In genomic region chr4:11904991-11905760, GRCh38 we compare ENCODE assay signal across 26 cellular contexts.
DNase-seq lines count a peak whose midpoint lies in the region; ATAC-seq and TF ChIP-seq lines count a peak whose summit lies in the region.
"Had no signal": no experiment of that assay in that cellular context is flagged by ENCODE, and none has a peak within 500 bp of the region (broad histone marks: within the 10 kb centered on the region; RNA-seq: fewer than 3 reads in every experiment).

No MANE protein-coding gene starts in this region.

- H3K27me3 ChIP-seq in gastroesophageal sphincter (no peaks in the 10 kb centered on the region), left lung (no peaks in the 10 kb centered on the region), spleen (replicated peaks in 1 of 7) (no peaks in the 10 kb centered on the region)
- H3K27me3 ChIP-seq: adrenal gland, BE2C had no signal

- peak in 1 of 2 donors; percentile 24 for DNase-seq in left lung
- no peak for DNase-seq in spleen
- no peak for DNase-seq in activated CD4-positive, alpha-beta T cell treated with anti-CD3 and anti-CD28 coated beads for 1 hour
- no peak for DNase-seq in islet precursor cell
- DNase-seq in ureter (ENCODE audit: low spot score): no peak
- DNase-seq: activated CD4-positive, alpha-beta T cell treated with anti-CD3 and anti-CD28 coated beads, Interleukin-2, amount 10 ng/mL, durations not matched to agents 7 days and 5 days; activated naive CD4-positive, alpha-beta T cell treated with Interleukin-2 at 50 U/mL for 16 hours; activated T-cell treated with anti-CD3 and anti-CD28 coated beads, Interleukin-2, amount 50 U/mL, for 4 hours; BE2C; DMS53; effector CD8-positive, alpha-beta T cell; erythroblast; hypothalamus; immature natural killer cell; NCI-H1092 treated with DMSO at 0.1 percent for 48 hours; NCI-H187 treated with DMSO at 0.1 percent for 48 hours; NCI-H524 treated with DMSO at 0.1 percent for 48 hours; NK-92 treated with Interleukin-12 subunit alpha and Interleukin-12 subunit beta, amount 100 ng/mL, for 24 hours; posterior cingulate gyrus; SIG-M5; stimulated activated naive CD4-positive, alpha-beta T cell treated with Interleukin-2 at 50 U/mL for 16 hours; T-helper 9 cell had no signal

- TF ChIP-seq CTCF in VCaP (conservative IDR thresholded peaks at IDR 0.05): no peak
- no peak for TF ChIP-seq CTCF in gastroesophageal sphincter (IDR thresholded peaks at IDR 0.05)
- TF ChIP-seq CTCF in left lung (IDR thresholded peaks at IDR 0.05): no peak
- no peak for TF ChIP-seq CTCF in spleen (IDR thresholded peaks at IDR 0.05 in 8 of 11, conservative IDR thresholded peaks at IDR 0.05 in 3 of 11)

- H3K4me3 ChIP-seq in gastroesophageal sphincter (no peak overlapping the region), left lung (no peak overlapping the region), spleen (no peak overlapping the region)
- H3K4me3 ChIP-seq: adrenal gland had no signal

- 63 to 77% methylated on average over 2 to 4 of the region's 7 CpGs for WGBS in gastroesophageal sphincter (ENCODE audit: low coverage in 1 of 2), 2 donors
- WGBS in spleen, 5 donors: 39 to 75% (median 51%) methylated on average over 7 of the region's 7 CpGs

- TF ChIP-seq EP300 in gastroesophageal sphincter (IDR thresholded peaks at IDR 0.05): no peak

- H3K36me3 ChIP-seq in gastroesophageal sphincter (no peaks in the 10 kb centered on the region), left lung (no peaks in the 10 kb centered on the region), spleen (no peaks in the 10 kb centered on the region)
- H3K36me3 ChIP-seq: adrenal gland, BE2C had no signal

- no peaks in the 10 kb centered on the region for H3K4me1 ChIP-seq in gastroesophageal sphincter
- H3K4me1 ChIP-seq in left lung: no peaks in the 10 kb centered on the region
- peaks cover 0 to 14% (median 5%) of the 10 kb centered on the region in 6 donors for H3K4me1 ChIP-seq in spleen
- H3K4me1 ChIP-seq: BE2C had no signal

- ATAC-seq in gastroesophageal sphincter (no peak), left lung (peak; percentile 34)
- ATAC-seq: activated T-cell treated with anti-CD3 and anti-CD28 coated beads, Interleukin-2, amount 50 U/mL, for 4 hours; HCT116 had no signal

- H3K27ac ChIP-seq in VCaP: peak overlapping the region; percentile 65
- peak overlapping the region in 3 of 4 donors; percentile 35 to 58 (median 44) for H3K27ac ChIP-seq in gastroesophageal sphincter
- H3K27ac ChIP-seq in left lung: peak overlapping the region; percentile 11 to 61
- H3K27ac ChIP-seq in spleen: peak overlapping the region in 7 of 8 donors; percentile 56 to 76 (median 70)

- TF ChIP-seq POLR2A in gastroesophageal sphincter (IDR thresholded peaks at IDR 0.05) (no peak), spleen (IDR thresholded peaks at IDR 0.05) (no peak)

- H3K9me3 ChIP-seq in gastroesophageal sphincter (no peaks in the 10 kb centered on the region), left lung (no peaks in the 10 kb centered on the region), spleen (no peaks in the 10 kb centered on the region)
- H3K9me3 ChIP-seq: adrenal gland, BE2C had no signal

- intact Hi-C loops in left lung (cut with DNase I) (no loop called here), spleen (cut with DNase I; ENCODE audit: low total_unique reads) (no loop called here)
